Comparison of ENCODE assay signal across 7 cellular contexts in genomic region chr2:71129891-71130324, GRCh38. TPM values are rescaled to one million over a fixed set of nuclear protein-coding genes. Genes with fewer than 3 reads are reported as not detected.
DNase-seq lines count a peak whose midpoint lies in the region; ATAC-seq and FAIRE-seq lines count a peak whose summit lies in the region.

TSS of gene MCEE (minus strand) at chr2:71130229. CDS start at chr2:71130219, 10 bp downstream.

- H3K27me3 ChIP-seq in iPS-18a (ENCODE audit: control insufficient read depth, insufficient read depth, low read length) (no peaks in the 10 kb centered on the region), small intestine (ENCODE audit: control insufficient read depth in 2 of 2, insufficient read depth in 2 of 2, low read length in 2 of 2) (no peaks in the 10 kb centered on the region)

- WGBS in small intestine, 3 donors: 0 to 1% (median 1%) methylated on average over 36 of the region's 36 CpGs

- no peaks in the 10 kb centered on the region for H3K9me3 ChIP-seq in iPS-18a (ENCODE audit: control insufficient read depth, low read depth, low read length)
- no peaks in the 10 kb centered on the region for H3K9me3 ChIP-seq in small intestine (ENCODE audit: control insufficient read depth, low read depth)

- H3K27ac ChIP-seq in iPS-18a (ENCODE audit: low read length) (peak within 1 kb of the TSS; percentile 69), small intestine (ENCODE audit: low read depth in 1 of 2, low read length in 1 of 2) (peak within 1 kb of the TSS; percentile 87 to 91)

- H3K4me1 ChIP-seq in iPS-18a (ENCODE audit: control insufficient read depth, low read depth, low read length): peaks cover 7% of the 10 kb centered on the region
- peaks cover 0 to 2% of the 10 kb centered on the region in 2 donors for H3K4me1 ChIP-seq in small intestine (ENCODE audit: control insufficient read depth in 2 of 2, insufficient read depth in 1 of 2, low read depth in 1 of 2, low read length in 1 of 2)

- H3K36me3 ChIP-seq in iPS-18a (ENCODE audit: control insufficient read depth, low read depth, low read length) (peaks cover 20% of the 10 kb centered on the region), small intestine (ENCODE audit: control insufficient read depth in 2 of 2, insufficient read depth in 2 of 2, low read length in 2 of 2) (peaks cover under 1 to 2% of the 10 kb centered on the region in 2 donors)

- peak within 1 kb of the TSS; percentile 81 for H3K9ac ChIP-seq in iPS-18a (ENCODE audit: low read length)

- ATAC-seq in GM18508 (IDR thresholded peaks at IDR 0.05; ENCODE audit: insufficient read depth, unreplicated experiment) (peak; percentile 53), HG02885 (IDR thresholded peaks at IDR 0.05; ENCODE audit: poor library complexity, unreplicated experiment) (peak; percentile 86)

- FAIRE-seq in small intestine (lab: Jason Lieb, UNC): no peak

- DNase-seq in NCI-H146 treated with DMSO at 0.1 percent for 48 hours (lab: John Stamatoyannopoulos, UW; ENCODE audit: unreplicated experiment) (peak; percentile 72), T-helper 22 cell (ENCODE audit: low read depth) (peak; percentile 78), astrocyte of the hippocampus (ENCODE audit: low read depth, low spot score) (peak; percentile 94), small intestine (peak; percentile 89)

- H3K4me3 ChIP-seq in iPS-18a (ENCODE audit: low read length) (peak within 1 kb of the TSS; percentile 84), small intestine (ENCODE audit: low read depth in 1 of 2, low read length in 2 of 2) (peak within 1 kb of the TSS; percentile 70 to 95)

RNA-seq across cellular contexts. Expression of gene MCEE, which starts in this region (rescaled TPM):
- polyA plus RNA-seq in small intestine: 10 to 100 TPM; 16.3 to 43.6 (median 34.6) TPM

Comparison
In these comparisons a context has a peak if more than half of its experiments do, and no peak if none do; other contexts are left out.
1. Peak in every context shown above with its lines: DNase-seq, ATAC-seq, H3K4me3 ChIP-seq and H3K27ac ChIP-seq.